Comparison of ENCODE assay signal across 8 cellular contexts in the genomic region with DNA sequence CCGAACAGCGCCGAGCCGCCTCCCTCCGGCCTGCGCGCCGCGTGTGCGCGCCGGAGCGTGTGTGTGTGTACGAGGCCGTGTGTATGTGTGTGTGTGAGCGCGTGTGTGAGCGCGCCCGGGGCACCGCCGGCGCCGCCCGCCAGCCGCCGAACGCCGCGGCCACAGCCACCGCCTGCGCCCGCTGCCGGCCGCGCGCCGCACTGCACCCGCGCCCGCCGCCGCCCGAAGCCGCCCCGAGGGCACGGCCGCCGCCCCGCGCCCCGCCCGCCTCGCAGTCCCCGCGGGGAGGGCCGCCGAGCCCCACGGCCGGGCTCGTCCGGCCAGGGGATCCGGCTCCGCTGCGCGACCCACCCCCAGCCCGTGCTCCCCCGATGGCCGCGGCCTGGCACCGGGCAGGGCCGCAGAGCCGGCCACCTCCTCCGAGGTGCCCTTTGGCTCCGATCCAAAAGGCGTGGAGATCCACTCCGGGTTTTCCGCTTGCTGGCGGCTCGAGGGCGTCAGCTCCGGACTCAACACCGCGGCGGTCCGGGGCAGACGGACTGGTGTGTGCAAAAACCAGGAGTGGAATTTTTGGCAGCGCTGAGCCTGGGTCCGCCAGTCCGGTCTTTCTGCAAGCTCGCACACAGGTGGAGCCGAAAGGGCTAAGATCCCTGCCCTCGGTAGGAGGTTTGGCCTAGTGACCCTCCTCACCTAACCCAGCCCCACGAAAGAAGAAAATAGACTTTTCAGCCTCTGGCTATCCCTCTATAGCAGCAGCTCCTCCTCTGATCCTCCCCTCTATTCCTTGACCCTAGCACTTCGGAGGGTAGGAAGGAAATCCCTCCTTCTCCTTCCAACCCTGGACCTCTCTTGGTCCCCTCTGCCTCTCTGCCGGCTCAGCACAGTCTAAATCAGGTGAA. TPM values are rescaled to one million over a fixed set of nuclear protein-coding genes. Genes with fewer than 3 reads are reported as not detected.
DNase-seq lines count a peak whose midpoint lies in the region; ATAC-seq and TF ChIP-seq lines count a peak whose summit lies in the region.

A gene with protein sequence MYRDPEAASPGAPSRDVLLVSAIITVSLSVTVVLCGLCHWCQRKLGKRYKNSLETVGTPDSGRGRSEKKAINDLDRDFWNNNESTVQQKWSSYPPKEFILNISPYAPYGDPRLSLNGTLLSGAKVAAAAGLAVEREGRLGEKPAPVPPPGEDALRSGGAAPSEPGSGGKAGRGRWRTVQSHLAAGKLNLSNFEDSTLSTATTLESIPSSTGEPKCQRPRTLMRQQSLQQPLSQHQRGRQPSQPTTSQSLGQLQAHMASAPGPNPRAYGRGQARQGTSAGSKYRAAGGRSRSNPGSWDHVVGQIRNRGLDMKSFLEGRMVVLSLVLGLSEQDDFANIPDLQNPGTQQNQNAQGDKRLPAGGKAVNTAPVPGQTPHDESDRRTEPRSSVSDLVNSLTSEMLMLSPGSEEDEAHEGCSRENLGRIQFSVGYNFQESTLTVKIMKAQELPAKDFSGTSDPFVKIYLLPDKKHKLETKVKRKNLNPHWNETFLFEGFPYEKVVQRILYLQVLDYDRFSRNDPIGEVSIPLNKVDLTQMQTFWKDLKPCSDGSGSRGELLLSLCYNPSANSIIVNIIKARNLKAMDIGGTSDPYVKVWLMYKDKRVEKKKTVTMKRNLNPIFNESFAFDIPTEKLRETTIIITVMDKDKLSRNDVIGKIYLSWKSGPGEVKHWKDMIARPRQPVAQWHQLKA (minus strand): TSS at position 47 of the 899 bp plus-strand sequence. CDS start 256 bp downstream, outside the sequence.

- H3K9me3 ChIP-seq in adipocyte (ENCODE audit: control insufficient read depth, low read length) (no peaks in the 10 kb centered on the region), cardiac muscle cell (ENCODE audit: low read depth) (no peaks in the 10 kb centered on the region), parathyroid adenoma (ENCODE audit: control insufficient read depth, low read length) (no peaks in the 10 kb centered on the region), tibial nerve (no peaks in the 10 kb centered on the region)

- peak; percentile 7 for TF ChIP-seq CTCF in GM12873 (IDR thresholded peaks at IDR 0.05; ENCODE audit: insufficient read depth, low read depth, low read length, missing control alignments)
- TF ChIP-seq CTCF in cardiac muscle cell (IDR thresholded peaks at IDR 0.05; ENCODE audit: low read depth, low read length) = peak; percentile 5
- no peak for TF ChIP-seq CTCF in parathyroid adenoma (IDR thresholded peaks at IDR 0.05)
- TF ChIP-seq CTCF in tibial nerve (IDR thresholded peaks at IDR 0.05) = peak in 3 of 5 experiments; percentile 44 to 94 (median 81)

- H3K4me2 ChIP-seq in parathyroid adenoma (ENCODE audit: low read length) = peak within 1 kb of the TSS; percentile 36

- H3K27me3 ChIP-seq in adipocyte (replicated peaks; ENCODE audit: control insufficient read depth, insufficient read depth, low read length) = peaks cover 27% of the 10 kb centered on the region
- peaks cover 14% of the 10 kb centered on the region for H3K27me3 ChIP-seq in cardiac muscle cell
- H3K27me3 ChIP-seq in parathyroid adenoma (ENCODE audit: control insufficient read depth, insufficient read depth, low read length) = no peaks in the 10 kb centered on the region
- peaks cover 0 to 36% of the 10 kb centered on the region in 2 donors for H3K27me3 ChIP-seq in tibial nerve

- H3K36me3 ChIP-seq in adipocyte (ENCODE audit: control insufficient read depth, insufficient read depth, low read length, severe bottlenecking) = no peaks in the 10 kb centered on the region
- H3K36me3 ChIP-seq in cardiac muscle cell = no peaks in the 10 kb centered on the region
- H3K36me3 ChIP-seq in parathyroid adenoma (ENCODE audit: control insufficient read depth, insufficient read depth, low read length) = no peaks in the 10 kb centered on the region
- H3K36me3 ChIP-seq in tibial nerve = no peaks in the 10 kb centered on the region

- 1% methylated on average over 9 to 16 of the region's 96 CpGs for WGBS in tibial nerve, 2 donors

- peak; percentile 12 to 97 for TF ChIP-seq POLR2A in tibial nerve (IDR thresholded peaks at IDR 0.05)

- H2AFZ ChIP-seq in parathyroid adenoma = peak within 1 kb of the TSS; percentile 58

- peak; percentile 48 for DNase-seq in NCI-H1417 treated with DMSO at 0.1 percent for 48 hours (lab: John Stamatoyannopoulos, UW)
- peak; percentile 75 to 85 for DNase-seq in SW 1271 (lab: John Stamatoyannopoulos, UW)
- DNase-seq in adipocyte (ENCODE audit: low read depth) = peak; percentile 98
- DNase-seq in cardiac muscle cell (ENCODE audit: low read depth in 1 of 2, low spot score in 1 of 2) = peak; percentile 96 to 99
- DNase-seq in tibial nerve (ENCODE audit: low spot score in 2 of 2) = peak; percentile 90 to 96

- ATAC-seq in HG02840 (IDR thresholded peaks at IDR 0.05; ENCODE audit: low FRiP score, unreplicated experiment) = peak; percentile 80

- no peaks in the 10 kb centered on the region for H3K79me2 ChIP-seq in parathyroid adenoma

- H3K4me3 ChIP-seq in adipocyte (ENCODE audit: low read length) (peak within 1 kb of the TSS; percentile 75), cardiac muscle cell (peak within 1 kb of the TSS; percentile 42), parathyroid adenoma (ENCODE audit: low read depth, low read length) (peak within 1 kb of the TSS; percentile 11), tibial nerve (peak within 1 kb of the TSS in 3 of 4 donors; percentile 41 to 62 (median 57))

- H3K9ac ChIP-seq in adipocyte (ENCODE audit: low read length) (peak within 1 kb of the TSS; percentile 64), parathyroid adenoma (no peak within 1 kb of the TSS)

- H3K4me1 ChIP-seq in adipocyte (ENCODE audit: control insufficient read depth, insufficient read depth, low read length) (peaks cover 9% of the 10 kb centered on the region), cardiac muscle cell (ENCODE audit: low read depth) (peaks cover 13% of the 10 kb centered on the region), parathyroid adenoma (peaks cover 2% of the 10 kb centered on the region), tibial nerve (peaks cover 0 to 15% (median 9%) of the 10 kb centered on the region in 4 donors)

- TF ChIP-seq EP300 in tibial nerve (IDR thresholded peaks at IDR 0.05) = peak; percentile 70 to 85

- H3K27ac ChIP-seq in cardiac muscle cell (no peak within 1 kb of the TSS), parathyroid adenoma (no peak within 1 kb of the TSS), tibial nerve (peak within 1 kb of the TSS in 2 of 4 donors; percentile 59 to 85)

RNA-seq across cellular contexts. Expression of the gene that starts here (rescaled TPM):
- total RNA-seq in cardiac muscle cell (8.7 and 12.1 TPM in 2 replicates), tibial nerve (1 to 10 TPM; 1.2 to 2.5 (median 1.8) TPM)
- polyA plus RNA-seq in cardiac muscle cell = 6.3 and 7.5 TPM in 2 replicates

Comparison
In these comparisons a context has a peak if more than half of its experiments do, and no peak if none do; other contexts are left out.
1. DNase-seq: peak in every context shown above with its lines; median percentile 98 in adipocyte; 98 in cardiac muscle cell; 93 in tibial nerve; 80 in SW 1271; 48 in NCI-H1417 treated with DMSO at 0.1 percent for 48 hours.
2. H3K4me3 ChIP-seq: peak in every context shown above with its lines; median percentile 75 in adipocyte; 57 in tibial nerve; 42 in cardiac muscle cell; 11 in parathyroid adenoma.